1 cellular context compared by ENCODE assay signal in genomic region chr3:143443851-143444331, GRCh38.
TF ChIP-seq lines count a peak whose summit lies in the region.

No MANE protein-coding gene starts in this region.

TF ChIP-seq in GM23338, 12 proteins besides CTCF, POLR2A, EP300 and RAD21 (continued from another document):
- TF ChIP-seq, protein P1, sequence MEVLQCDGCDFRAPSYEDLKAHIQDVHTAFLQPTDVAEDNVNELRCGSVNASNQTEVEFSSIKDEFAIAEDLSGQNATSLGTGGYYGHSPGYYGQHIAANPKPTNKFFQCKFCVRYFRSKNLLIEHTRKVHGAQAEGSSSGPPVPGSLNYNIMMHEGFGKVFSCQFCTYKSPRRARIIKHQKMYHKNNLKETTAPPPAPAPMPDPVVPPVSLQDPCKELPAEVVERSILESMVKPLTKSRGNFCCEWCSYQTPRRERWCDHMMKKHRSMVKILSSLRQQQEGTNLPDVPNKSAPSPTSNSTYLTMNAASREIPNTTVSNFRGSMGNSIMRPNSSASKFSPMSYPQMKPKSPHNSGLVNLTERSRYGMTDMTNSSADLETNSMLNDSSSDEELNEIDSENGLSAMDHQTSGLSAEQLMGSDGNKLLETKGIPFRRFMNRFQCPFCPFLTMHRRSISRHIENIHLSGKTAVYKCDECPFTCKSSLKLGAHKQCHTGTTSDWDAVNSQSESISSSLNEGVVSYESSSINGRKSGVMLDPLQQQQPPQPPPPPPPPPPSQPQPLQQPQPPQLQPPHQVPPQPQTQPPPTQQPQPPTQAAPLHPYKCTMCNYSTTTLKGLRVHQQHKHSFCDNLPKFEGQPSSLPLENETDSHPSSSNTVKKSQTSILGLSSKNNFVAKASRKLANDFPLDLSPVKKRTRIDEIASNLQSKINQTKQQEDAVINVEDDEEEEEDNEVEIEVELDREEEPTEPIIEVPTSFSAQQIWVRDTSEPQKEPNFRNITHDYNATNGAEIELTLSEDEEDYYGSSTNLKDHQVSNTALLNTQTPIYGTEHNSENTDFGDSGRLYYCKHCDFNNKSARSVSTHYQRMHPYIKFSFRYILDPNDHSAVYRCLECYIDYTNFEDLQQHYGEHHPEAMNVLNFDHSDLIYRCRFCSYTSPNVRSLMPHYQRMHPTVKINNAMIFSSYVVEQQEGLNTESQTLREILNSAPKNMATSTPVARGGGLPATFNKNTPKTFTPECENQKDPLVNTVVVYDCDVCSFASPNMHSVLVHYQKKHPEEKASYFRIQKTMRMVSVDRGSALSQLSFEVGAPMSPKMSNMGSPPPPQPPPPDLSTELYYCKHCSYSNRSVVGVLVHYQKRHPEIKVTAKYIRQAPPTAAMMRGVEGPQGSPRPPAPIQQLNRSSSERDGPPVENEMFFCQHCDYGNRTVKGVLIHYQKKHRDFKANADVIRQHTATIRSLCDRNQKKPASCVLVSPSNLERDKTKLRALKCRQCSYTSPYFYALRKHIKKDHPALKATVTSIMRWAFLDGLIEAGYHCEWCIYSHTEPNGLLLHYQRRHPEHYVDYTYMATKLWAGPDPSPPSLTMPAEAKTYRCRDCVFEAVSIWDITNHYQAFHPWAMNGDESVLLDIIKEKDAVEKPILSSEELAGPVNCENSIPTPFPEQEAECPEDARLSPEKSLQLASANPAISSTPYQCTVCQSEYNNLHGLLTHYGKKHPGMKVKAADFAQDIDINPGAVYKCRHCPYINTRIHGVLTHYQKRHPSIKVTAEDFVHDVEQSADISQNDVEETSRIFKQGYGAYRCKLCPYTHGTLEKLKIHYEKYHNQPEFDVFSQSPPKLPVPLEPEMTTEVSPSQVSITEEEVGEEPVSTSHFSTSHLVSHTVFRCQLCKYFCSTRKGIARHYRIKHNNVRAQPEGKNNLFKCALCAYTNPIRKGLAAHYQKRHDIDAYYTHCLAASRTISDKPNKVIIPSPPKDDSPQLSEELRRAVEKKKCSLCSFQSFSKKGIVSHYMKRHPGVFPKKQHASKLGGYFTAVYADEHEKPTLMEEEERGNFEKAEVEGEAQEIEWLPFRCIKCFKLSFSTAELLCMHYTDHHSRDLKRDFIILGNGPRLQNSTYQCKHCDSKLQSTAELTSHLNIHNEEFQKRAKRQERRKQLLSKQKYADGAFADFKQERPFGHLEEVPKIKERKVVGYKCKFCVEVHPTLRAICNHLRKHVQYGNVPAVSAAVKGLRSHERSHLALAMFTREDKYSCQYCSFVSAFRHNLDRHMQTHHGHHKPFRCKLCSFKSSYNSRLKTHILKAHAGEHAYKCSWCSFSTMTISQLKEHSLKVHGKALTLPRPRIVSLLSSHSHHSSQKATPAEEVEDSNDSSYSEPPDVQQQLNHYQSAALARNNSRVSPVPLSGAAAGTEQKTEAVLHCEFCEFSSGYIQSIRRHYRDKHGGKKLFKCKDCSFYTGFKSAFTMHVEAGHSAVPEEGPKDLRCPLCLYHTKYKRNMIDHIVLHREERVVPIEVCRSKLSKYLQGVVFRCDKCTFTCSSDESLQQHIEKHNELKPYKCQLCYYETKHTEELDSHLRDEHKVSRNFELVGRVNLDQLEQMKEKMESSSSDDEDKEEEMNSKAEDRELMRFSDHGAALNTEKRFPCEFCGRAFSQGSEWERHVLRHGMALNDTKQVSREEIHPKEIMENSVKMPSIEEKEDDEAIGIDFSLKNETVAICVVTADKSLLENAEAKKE (CRISPR knock-in tag; IDR thresholded peaks at IDR 0.05), result no peak
- TF ChIP-seq POLR2AphosphoS5 (IDR thresholded peaks at IDR 0.05; ENCODE audit: low read depth) (no peak), STAT1 (IDR thresholded peaks at IDR 0.05; ENCODE audit: unreplicated experiment) (no peak), NANOG (IDR thresholded peaks at IDR 0.05; ENCODE audit: borderline replicate concordance) (no peak), ZNF331 (CRISPR knock-in tag; IDR thresholded peaks at IDR 0.05; ENCODE audit: low read depth) (no peak), JUNB (IDR thresholded peaks at IDR 0.05; ENCODE audit: unreplicated experiment) (no peak), EZH2phosphoT487 (IDR thresholded peaks at IDR 0.05; ENCODE audit: unreplicated experiment) (no peak)
- TF ChIP-seq, protein P2, sequence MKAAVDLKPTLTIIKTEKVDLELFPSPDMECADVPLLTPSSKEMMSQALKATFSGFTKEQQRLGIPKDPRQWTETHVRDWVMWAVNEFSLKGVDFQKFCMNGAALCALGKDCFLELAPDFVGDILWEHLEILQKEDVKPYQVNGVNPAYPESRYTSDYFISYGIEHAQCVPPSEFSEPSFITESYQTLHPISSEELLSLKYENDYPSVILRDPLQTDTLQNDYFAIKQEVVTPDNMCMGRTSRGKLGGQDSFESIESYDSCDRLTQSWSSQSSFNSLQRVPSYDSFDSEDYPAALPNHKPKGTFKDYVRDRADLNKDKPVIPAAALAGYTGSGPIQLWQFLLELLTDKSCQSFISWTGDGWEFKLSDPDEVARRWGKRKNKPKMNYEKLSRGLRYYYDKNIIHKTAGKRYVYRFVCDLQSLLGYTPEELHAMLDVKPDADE (IDR thresholded peaks at IDR 0.05), result no peak
- TF ChIP-seq, protein P3, sequence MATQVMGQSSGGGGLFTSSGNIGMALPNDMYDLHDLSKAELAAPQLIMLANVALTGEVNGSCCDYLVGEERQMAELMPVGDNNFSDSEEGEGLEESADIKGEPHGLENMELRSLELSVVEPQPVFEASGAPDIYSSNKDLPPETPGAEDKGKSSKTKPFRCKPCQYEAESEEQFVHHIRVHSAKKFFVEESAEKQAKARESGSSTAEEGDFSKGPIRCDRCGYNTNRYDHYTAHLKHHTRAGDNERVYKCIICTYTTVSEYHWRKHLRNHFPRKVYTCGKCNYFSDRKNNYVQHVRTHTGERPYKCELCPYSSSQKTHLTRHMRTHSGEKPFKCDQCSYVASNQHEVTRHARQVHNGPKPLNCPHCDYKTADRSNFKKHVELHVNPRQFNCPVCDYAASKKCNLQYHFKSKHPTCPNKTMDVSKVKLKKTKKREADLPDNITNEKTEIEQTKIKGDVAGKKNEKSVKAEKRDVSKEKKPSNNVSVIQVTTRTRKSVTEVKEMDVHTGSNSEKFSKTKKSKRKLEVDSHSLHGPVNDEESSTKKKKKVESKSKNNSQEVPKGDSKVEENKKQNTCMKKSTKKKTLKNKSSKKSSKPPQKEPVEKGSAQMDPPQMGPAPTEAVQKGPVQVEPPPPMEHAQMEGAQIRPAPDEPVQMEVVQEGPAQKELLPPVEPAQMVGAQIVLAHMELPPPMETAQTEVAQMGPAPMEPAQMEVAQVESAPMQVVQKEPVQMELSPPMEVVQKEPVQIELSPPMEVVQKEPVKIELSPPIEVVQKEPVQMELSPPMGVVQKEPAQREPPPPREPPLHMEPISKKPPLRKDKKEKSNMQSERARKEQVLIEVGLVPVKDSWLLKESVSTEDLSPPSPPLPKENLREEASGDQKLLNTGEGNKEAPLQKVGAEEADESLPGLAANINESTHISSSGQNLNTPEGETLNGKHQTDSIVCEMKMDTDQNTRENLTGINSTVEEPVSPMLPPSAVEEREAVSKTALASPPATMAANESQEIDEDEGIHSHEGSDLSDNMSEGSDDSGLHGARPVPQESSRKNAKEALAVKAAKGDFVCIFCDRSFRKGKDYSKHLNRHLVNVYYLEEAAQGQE (IDR thresholded peaks at IDR 0.05; ENCODE audit: unreplicated experiment), result no peak
TF ChIP-seq in GM23338: peak in this region for 0.
